Comparison of ENCODE assay signal across 23 cellular contexts in genomic region chr2:59959944-59960343, GRCh38.
"Had no signal": no experiment of that assay in that cellular context is flagged by ENCODE, and none has a peak within 500 bp of the region (broad histone marks: within the 10 kb centered on the region; RNA-seq: fewer than 3 reads in every experiment).

No MANE protein-coding gene starts in this region.

- H3K79me2 ChIP-seq: hepatocyte, parathyroid adenoma had no signal

- H3K9me3 ChIP-seq: colonic mucosa, esophagus muscularis mucosa, gastroesophageal sphincter, lower lobe of right lung, thoracic aorta, tibial nerve, upper lobe of left lung had no signal

- H3K36me3 ChIP-seq: colonic mucosa, esophagus muscularis mucosa, gastroesophageal sphincter, heart left ventricle, lower lobe of right lung, thoracic aorta, tibial nerve, upper lobe of left lung had no signal

- H3K27me3 ChIP-seq: colonic mucosa, esophagus muscularis mucosa, foreskin keratinocyte, gastroesophageal sphincter, heart left ventricle, hepatocyte, tibial nerve, upper lobe of left lung had no signal

- H3K27ac ChIP-seq: colonic mucosa, esophagus muscularis mucosa, foreskin keratinocyte, gastroesophageal sphincter, heart left ventricle, hepatocyte, lower lobe of right lung, parathyroid adenoma, thoracic aorta, tibial nerve, upper lobe of left lung had no signal

- H3K4me1 Mint-ChIP-seq: central memory CD8-positive, alpha-beta T cell; immature natural killer cell; natural killer cell had no signal

- H3K4me1 ChIP-seq: colonic mucosa, esophagus muscularis mucosa, foreskin keratinocyte, gastroesophageal sphincter, heart left ventricle, lower lobe of right lung, parathyroid adenoma, tibial nerve had no signal

- H3K36me3 Mint-ChIP-seq: immature natural killer cell; natural killer cell; stimulated activated naive B cell treated with anti-CD40 and anti-IgM and Interleukin-4, amounts not matched to agents 10 μg/mL and 1 μg/mL and 100 μg/mL, for 72 hours had no signal

- H3K4me2 ChIP-seq: hepatocyte had no signal

- H3K27me3 Mint-ChIP-seq: central memory CD8-positive, alpha-beta T cell; dendritic cell treated with granulocyte-macrophage colony-stimulating factor and Interleukin-4, amounts not matched to agents 40 ng/mL and 50 ng/mL, for 4 days; progenitor cell of endocrine pancreas; stimulated activated naive B cell treated with anti-CD40 and anti-IgM and Interleukin-4, amounts not matched to agents 10 μg/mL and 1 μg/mL and 100 μg/mL, for 72 hours; stimulated activated naive CD8-positive, alpha-beta T cell treated with anti-CD3 and anti-CD28 coated beads, Interleukin-15, Interleukin-2, amounts not matched to agents 100 ng/mL and 50 ng/mL, for 24 hours had no signal

- H2AFZ ChIP-seq: hepatocyte, parathyroid adenoma had no signal

- H3K4me3 ChIP-seq: colonic mucosa, esophagus muscularis mucosa, gastroesophageal sphincter, heart left ventricle, hepatocyte, lower lobe of right lung, thoracic aorta, tibial nerve, upper lobe of left lung had no signal

- H3K4me3 Mint-ChIP-seq: central memory CD8-positive, alpha-beta T cell; dendritic cell treated with granulocyte-macrophage colony-stimulating factor and Interleukin-4, amounts not matched to agents 40 ng/mL and 50 ng/mL, for 4 days; immature natural killer cell; natural killer cell; stimulated activated naive B cell treated with anti-CD40 and anti-IgM and Interleukin-4, amounts not matched to agents 10 μg/mL and 1 μg/mL and 100 μg/mL, for 72 hours; stimulated activated naive CD8-positive, alpha-beta T cell treated with anti-CD3 and anti-CD28 coated beads, Interleukin-15, Interleukin-2, amounts not matched to agents 100 ng/mL and 50 ng/mL, for 24 hours had no signal

- DNase-seq: colonic mucosa; effector CD8-positive, alpha-beta T cell; foreskin keratinocyte; heart left ventricle; immature natural killer cell; left ventricle myocardium superior; lower lobe of right lung; natural killer cell; occipital lobe; stimulated activated CD4-positive, alpha-beta T cell treated with anti-CD3 and anti-CD28 coated beads, Interleukin-2, amount 100 ng/mL, for 24 hours; stimulated activated CD4-positive, alpha-beta T cell treated with anti-CD3 and anti-CD28 coated beads, Interleukin-4, amount 100 ng/mL, for 24 hours; stimulated activated naive B cell treated with anti-CD40 and anti-IgM and Interleukin-4, amounts not matched to agents 10 μg/mL and 1 μg/mL and 100 μg/mL, for 72 hours; upper lobe of left lung had no signal

- H3K27ac Mint-ChIP-seq: dendritic cell treated with granulocyte-macrophage colony-stimulating factor and Interleukin-4, amounts not matched to agents 40 ng/mL and 50 ng/mL, for 4 days; immature natural killer cell; natural killer cell; progenitor cell of endocrine pancreas; stimulated activated naive B cell treated with anti-CD40 and anti-IgM and Interleukin-4, amounts not matched to agents 10 μg/mL and 1 μg/mL and 100 μg/mL, for 72 hours; stimulated activated naive CD8-positive, alpha-beta T cell treated with anti-CD3 and anti-CD28 coated beads, Interleukin-15, Interleukin-2, amounts not matched to agents 100 ng/mL and 50 ng/mL, for 24 hours had no signal

- H3K9me3 Mint-ChIP-seq: central memory CD8-positive, alpha-beta T cell; dendritic cell treated with granulocyte-macrophage colony-stimulating factor and Interleukin-4, amounts not matched to agents 40 ng/mL and 50 ng/mL, for 4 days; immature natural killer cell; natural killer cell; stimulated activated naive CD8-positive, alpha-beta T cell treated with anti-CD3 and anti-CD28 coated beads, Interleukin-15, Interleukin-2, amounts not matched to agents 100 ng/mL and 50 ng/mL, for 24 hours had no signal

- H3K9ac ChIP-seq: parathyroid adenoma had no signal
